Comparison of ENCODE assay signal across 20 cellular contexts in the genomic region with DNA sequence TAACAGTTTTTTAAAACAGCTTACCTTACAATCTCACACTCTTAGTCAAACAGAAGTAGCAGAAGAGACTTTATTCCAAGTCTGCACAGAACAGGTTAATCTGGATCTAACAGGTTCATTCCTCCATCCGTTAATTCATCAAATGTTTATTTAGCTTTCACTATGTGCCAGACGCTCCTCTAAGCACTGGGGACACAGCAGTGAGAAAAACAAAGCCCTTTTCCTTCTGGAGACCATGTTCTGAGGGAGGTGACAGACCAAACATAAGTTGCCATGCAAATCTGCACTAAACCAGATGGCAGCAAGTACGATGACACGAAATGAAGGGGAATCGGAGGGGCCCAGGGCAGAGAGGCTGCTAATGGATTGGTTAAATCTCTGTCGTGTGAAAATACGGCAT. TPM values are rescaled to one million over a fixed set of nuclear protein-coding genes. Genes with fewer than 3 reads are reported as not detected.
"Had no signal": no experiment of that assay in that cellular context is flagged by ENCODE, and none has a peak within 500 bp of the region (broad histone marks: within the 10 kb centered on the region; RNA-seq: fewer than 3 reads in every experiment).

No MANE protein-coding gene starts in this region.

- ATAC-seq: activated CD4-positive, CD25-positive, alpha-beta regulatory T cell treated with anti-CD3 and anti-CD28 coated beads, Interleukin-2, amount 50 U/mL, for 24 hours; activated CD8-positive, alpha-beta T cell treated with anti-CD3 and anti-CD28 coated beads, Interleukin-2, amount 10 ng/mL, durations not matched to agents 7 days and 5 days; activated naive CD8-positive, alpha-beta T cell treated with anti-CD3 and anti-CD28 coated beads, Interleukin-2, amount 50 U/mL, for 24 hours; natural killer cell; right lobe of liver had no signal

- H3K4me3 ChIP-seq: colonic mucosa, esophagus squamous epithelium, right lobe of liver, stomach had no signal

- DNase-seq: activated CD4-positive, alpha-beta T cell treated with anti-CD3 and anti-CD28 coated beads, Interleukin-2, amount 10 ng/mL, durations not matched to agents 7 days and 5 days; activated CD8-positive, alpha-beta T cell treated with anti-CD3 and anti-CD28 coated beads, Interleukin-2, amount 10 ng/mL, durations not matched to agents 7 days and 5 days; activated naive CD4-positive, alpha-beta T cell treated with anti-CD3 and anti-CD28 coated beads, Interleukin-2, amount 10 ng/mL, durations not matched to agents 7 days and 5 days; activated naive CD8-positive, alpha-beta T cell treated with anti-CD3 and anti-CD28 coated beads, Interleukin-2, amount 50 U/mL, for 24 hours; activated T-cell treated with anti-CD3 and anti-CD28 coated beads, Interleukin-2, amount 50 U/mL, for 24 hours; aorta; brain microvascular endothelial cell; colonic mucosa; esophagus squamous epithelium; immature natural killer cell; kidney glomerular epithelial cell; mesenchymal stem cell; natural killer cell; right lobe of liver; small intestine; stimulated activated CD4-positive, alpha-beta T cell treated with anti-CD3 and anti-CD28 coated beads, Interleukin-15, amount 100 ng/mL, for 24 hours; stimulated activated CD4-positive, alpha-beta T cell treated with anti-CD3 and anti-CD28 coated beads, Interleukin-2, amount 100 ng/mL, for 48 hours; stomach had no signal

RNA-seq across cellular contexts. Expression of gene CCIN, which starts 49.7 kb away (rescaled TPM):
- total RNA-seq: lower leg skin, right lobe of liver had no signal
